1 cellular context compared by ENCODE assay signal in genomic region chr19:55146078-55146647, GRCh38.
TF ChIP-seq lines count a peak whose summit lies in the region.

No MANE protein-coding gene starts in this region.

TF ChIP-seq in IMR-90, 13 proteins besides CTCF, POLR2A, EP300 and RAD21 (continued from another document):
- TF ChIP-seq ELK1 (IDR thresholded peaks at IDR 0.05; ENCODE audit: borderline replicate concordance, low read depth, low read length) (no peak), FOS (IDR thresholded peaks at IDR 0.05; ENCODE audit: low read depth, low read length) (no peak), CHD1 (IDR thresholded peaks at IDR 0.05; ENCODE audit: low read depth, low read length) (no peak), RCOR1 (IDR thresholded peaks at IDR 0.05; ENCODE audit: insufficient replicate concordance, low read length) (no peak), NFE2L2 (IDR thresholded peaks at IDR 0.05; ENCODE audit: low read depth, low read length) (no peak), RFX5 (IDR thresholded peaks at IDR 0.05; ENCODE audit: low read depth, low read length) (no peak), CEBPB (IDR thresholded peaks at IDR 0.05; ENCODE audit: low read depth, low read length) (no peak)
TF ChIP-seq in IMR-90: peak in this region for 2.
